ENCODE assay signal across 8 cellular contexts in genomic region chr17:38706625-38707298, GRCh38. TPM values are rescaled to one million over a fixed set of nuclear protein-coding genes. Genes with fewer than 3 reads are reported as not detected.
DNase-seq lines count a peak whose midpoint lies in the region; ATAC-seq and TF ChIP-seq lines count a peak whose summit lies in the region.

No MANE protein-coding gene starts in this region.

- H3K4me1 ChIP-seq in duodenal mucosa (ENCODE audit: control insufficient read depth in 1 of 2, insufficient read depth in 2 of 2, low read length in 2 of 2) = peaks cover 22 to 37% of the 10 kb centered on the region in 2 donors

- no peaks in the 10 kb centered on the region for H3K9me3 Mint-ChIP-seq in natural killer cell treated with Interleukin-12 subunit alpha and Interleukin-12 subunit beta and Interleukin-15 and Interleukin-18, amount 100 ng/mL, for 72 hours

- H3K27ac ChIP-seq in duodenal mucosa (ENCODE audit: low read depth, low read length) = no peak overlapping the region

- H3K4me3 ChIP-seq in duodenal mucosa (ENCODE audit: low read depth in 1 of 2, low read length in 2 of 2) = peak overlapping the region; percentile 70 to 89

- H3K9ac ChIP-seq in duodenal mucosa (ENCODE audit: low read depth in 1 of 2, low read length in 2 of 2) = peak overlapping the region; percentile 43 to 61

- ATAC-seq in natural killer cell treated with Interleukin-12 subunit alpha and Interleukin-12 subunit beta and Interleukin-15 and Interleukin-18, amount 100 ng/mL, for 72 hours = no peak
- ATAC-seq in sciatic nerve = no peak
- ATAC-seq in HG03045 (IDR thresholded peaks at IDR 0.05; ENCODE audit: unreplicated experiment) = no peak
- ATAC-seq in GM18867 (IDR thresholded peaks at IDR 0.05; ENCODE audit: unreplicated experiment) = no peak

- intact Hi-C loops in sciatic nerve (cut with DNase I) = no loop called here

- peaks cover 25% of the 10 kb centered on the region for H3K36me3 Mint-ChIP-seq in natural killer cell treated with Interleukin-12 subunit alpha and Interleukin-12 subunit beta and Interleukin-15 and Interleukin-18, amount 100 ng/mL, for 72 hours

- peak; percentile 7 for TF ChIP-seq POLR2A in GM18526 (IDR thresholded peaks at IDR 0.05; ENCODE audit: extremely low read depth, insufficient read length)

- H3K27me3 ChIP-seq in duodenal mucosa (ENCODE audit: control insufficient read depth in 1 of 2, insufficient read depth in 2 of 2, low read length in 2 of 2) = no peaks in the 10 kb centered on the region

- peaks cover 56 to 59% of the 10 kb centered on the region in 2 donors for H3K4me1 Mint-ChIP-seq in natural killer cell treated with Interleukin-12 subunit alpha and Interleukin-12 subunit beta and Interleukin-15 and Interleukin-18, amount 100 ng/mL, for 72 hours (ENCODE audit: low read depth in 2 of 2)

- peaks cover 20 to 46% of the 10 kb centered on the region in 2 donors for H3K36me3 ChIP-seq in duodenal mucosa (ENCODE audit: control insufficient read depth in 1 of 2, insufficient read depth in 2 of 2, low read length in 2 of 2)

- DNase-seq in T follicular helper cell (ENCODE audit: low read depth) (peak; percentile 15), sciatic nerve (ENCODE audit: low spot score) (no peak), GM19240 (ENCODE audit: insufficient read length, low spot score) (no peak)
- DNase-seq in natural killer cell treated with Interleukin-12 subunit alpha and Interleukin-12 subunit beta and Interleukin-15 and Interleukin-18, amount 100 ng/mL, for 72 hours (ENCODE audit: low spot score) = no peak

- H3K27ac Mint-ChIP-seq in natural killer cell treated with Interleukin-12 subunit alpha and Interleukin-12 subunit beta and Interleukin-15 and Interleukin-18, amount 100 ng/mL, for 72 hours = peak overlapping the region; percentile 78 to 94

- no peaks in the 10 kb centered on the region for H3K9me3 ChIP-seq in duodenal mucosa (ENCODE audit: control insufficient read depth in 1 of 2, low read length in 2 of 2)

- peak overlapping the region; percentile 99 for H3K4me3 Mint-ChIP-seq in natural killer cell treated with Interleukin-12 subunit alpha and Interleukin-12 subunit beta and Interleukin-15 and Interleukin-18, amount 100 ng/mL, for 72 hours

- no peaks in the 10 kb centered on the region for H3K27me3 Mint-ChIP-seq in natural killer cell treated with Interleukin-12 subunit alpha and Interleukin-12 subunit beta and Interleukin-15 and Interleukin-18, amount 100 ng/mL, for 72 hours

RNA-seq across cellular contexts. Expression of gene MLLT6, which starts 1.7 kb away (rescaled TPM):
- total RNA-seq in natural killer cell treated with Interleukin-12 subunit alpha and Interleukin-12 subunit beta and Interleukin-15 and Interleukin-18, amount 100 ng/mL, for 72 hours = 100 to 1,000 TPM; 319 to 324 TPM
- total RNA-seq in sciatic nerve = 202 TPM

RNA-seq across cellular contexts. Expression of gene CISD3, which starts 23.4 kb away (rescaled TPM):
- 10 to 100 TPM; 48.3 to 58.7 TPM for total RNA-seq in natural killer cell treated with Interleukin-12 subunit alpha and Interleukin-12 subunit beta and Interleukin-15 and Interleukin-18, amount 100 ng/mL, for 72 hours
- total RNA-seq in sciatic nerve = 17.3 TPM

RNA-seq across cellular contexts. Expression of gene EPOP, which starts 32.0 kb away (rescaled TPM):
- total RNA-seq in natural killer cell treated with Interleukin-12 subunit alpha and Interleukin-12 subunit beta and Interleukin-15 and Interleukin-18, amount 100 ng/mL, for 72 hours = 10 to 100 TPM; 20.5 to 41.0 TPM
- 1.5 TPM for total RNA-seq in sciatic nerve

RNA-seq across cellular contexts. Expression of gene PCGF2, which starts 41.4 kb away (rescaled TPM):
- not detected for total RNA-seq in natural killer cell treated with Interleukin-12 subunit alpha and Interleukin-12 subunit beta and Interleukin-15 and Interleukin-18, amount 100 ng/mL, for 72 hours
- 56.2 TPM for total RNA-seq in sciatic nerve

RNA-seq across cellular contexts. Expression of gene PSMB3, which starts 45.8 kb away (rescaled TPM):
- 100 to 1,000 TPM; 288 to 306 TPM for total RNA-seq in natural killer cell treated with Interleukin-12 subunit alpha and Interleukin-12 subunit beta and Interleukin-15 and Interleukin-18, amount 100 ng/mL, for 72 hours
- 84.8 TPM for total RNA-seq in sciatic nerve
